In genomic region chr11:104917259-104918112, GRCh38 we compare ENCODE assay signal across 9 cellular contexts. TPM values are rescaled to one million over a fixed set of nuclear protein-coding genes. Genes with fewer than 3 reads are reported as not detected.
DNase-seq lines count a peak whose midpoint lies in the region; ATAC-seq and TF ChIP-seq lines count a peak whose summit lies in the region.
"Had no signal": no experiment of that assay in that cellular context is flagged by ENCODE, and none has a peak within 500 bp of the region (broad histone marks: within the 10 kb centered on the region; RNA-seq: fewer than 3 reads in every experiment).

No MANE protein-coding gene starts in this region.

- peaks cover 48% of the 10 kb centered on the region for H3K4me1 Mint-ChIP-seq in endothelial cell (ENCODE audit: unreplicated experiment)

- no peaks in the 10 kb centered on the region for H4K20me1 ChIP-seq in smooth muscle cell (ENCODE audit: low read depth)

- H3K4me1 ChIP-seq in smooth muscle cell (ENCODE audit: low read depth) = no peaks in the 10 kb centered on the region

- no peaks in the 10 kb centered on the region for H3K36me3 Mint-ChIP-seq in endothelial cell (ENCODE audit: low read depth, unreplicated experiment)

- TF ChIP-seq CTCF in endothelial cell (IDR thresholded peaks at IDR 0.05; ENCODE audit: unreplicated experiment) = no peak
- no peak for TF ChIP-seq CTCF in smooth muscle cell (IDR thresholded peaks at IDR 0.05; ENCODE audit: borderline replicate concordance, insufficient read depth, poor library complexity, severe bottlenecking)

- H3K27ac ChIP-seq in smooth muscle cell (ENCODE audit: low read depth) = no peak overlapping the region

- no peaks in the 10 kb centered on the region for H3K36me3 ChIP-seq in smooth muscle cell (ENCODE audit: low read depth)

- H3K9me3 ChIP-seq in smooth muscle cell (replicated peaks; ENCODE audit: low read depth) = no peaks in the 10 kb centered on the region

- peaks cover 2% of the 10 kb centered on the region for H3K27me3 Mint-ChIP-seq in endothelial cell (ENCODE audit: unreplicated experiment)

- DNase-seq in HS-5 (ENCODE audit: low read depth) = peak; percentile 8
- no peak for DNase-seq in endothelial cell (ENCODE audit: low spot score)
- no peak for DNase-seq in smooth muscle cell (lab: John Stamatoyannopoulos, UW; ENCODE audit: unreplicated experiment)
- no peak for DNase-seq in cerebellum (ENCODE audit: low spot score)
- no peak for DNase-seq in RPMI8226
- DNase-seq in NCI-H128 (lab: John Stamatoyannopoulos, UW; ENCODE audit: unreplicated experiment) = no peak

- ATAC-seq in GM19023 (IDR thresholded peaks at IDR 0.05; ENCODE audit: unreplicated experiment) (peak; percentile 42), HG02973 (IDR thresholded peaks at IDR 0.05; ENCODE audit: unreplicated experiment) (no peak)

- no peaks in the 10 kb centered on the region for H3K9me3 Mint-ChIP-seq in endothelial cell (ENCODE audit: unreplicated experiment)

- H3K27ac Mint-ChIP-seq in endothelial cell (ENCODE audit: unreplicated experiment) = peak overlapping the region; percentile 91

- H3K79me2 ChIP-seq in smooth muscle cell (ENCODE audit: low read depth) = no peaks in the 10 kb centered on the region

- H2AFZ ChIP-seq in smooth muscle cell (ENCODE audit: low read depth) = peak overlapping the region; percentile 85

- peak overlapping the region; percentile 86 for H3K4me3 Mint-ChIP-seq in endothelial cell (ENCODE audit: unreplicated experiment)

- H3K4me2 ChIP-seq in smooth muscle cell = peak overlapping the region; percentile 72

- no peak overlapping the region for H3K9ac ChIP-seq in smooth muscle cell (ENCODE audit: low read depth)

- peak overlapping the region; percentile 34 for H3K4me3 ChIP-seq in smooth muscle cell

- no peaks in the 10 kb centered on the region for H3F3A ChIP-seq in smooth muscle cell (ENCODE audit: low read depth)

- no peaks in the 10 kb centered on the region for H3K27me3 ChIP-seq in smooth muscle cell (ENCODE audit: low read depth)

- 61% methylated on average over 4 of the region's 4 CpGs for WGBS in smooth muscle cell (ENCODE audit: low lambda C conversion rate)

RNA-seq across cellular contexts. Expression of gene CASP12, which starts 19.2 kb away (rescaled TPM):
- total RNA-seq in endothelial cell (ENCODE audit: unreplicated experiment) = 0.95 TPM
- not detected in 2 replicates for total RNA-seq in smooth muscle cell
- polyA plus RNA-seq in smooth muscle cell = 0.23 TPM in 1 of 2 replicates, not detected in the other
- total RNA-seq in cerebellum = 0.27 TPM
- polyA plus RNA-seq: neural cell had no signal

RNA-seq across cellular contexts. Expression of gene CASP4, which starts 50.9 kb away (rescaled TPM):
- total RNA-seq in endothelial cell (ENCODE audit: unreplicated experiment) (not detected), smooth muscle cell (28.0 and 36.3 TPM in 2 replicates), cerebellum (5.2 TPM)
- 8.8 and 12.4 TPM in 2 replicates for polyA plus RNA-seq in smooth muscle cell
- polyA plus RNA-seq: neural cell had no signal
